ENCODE assay signal across 8 cellular contexts in the genomic region with DNA sequence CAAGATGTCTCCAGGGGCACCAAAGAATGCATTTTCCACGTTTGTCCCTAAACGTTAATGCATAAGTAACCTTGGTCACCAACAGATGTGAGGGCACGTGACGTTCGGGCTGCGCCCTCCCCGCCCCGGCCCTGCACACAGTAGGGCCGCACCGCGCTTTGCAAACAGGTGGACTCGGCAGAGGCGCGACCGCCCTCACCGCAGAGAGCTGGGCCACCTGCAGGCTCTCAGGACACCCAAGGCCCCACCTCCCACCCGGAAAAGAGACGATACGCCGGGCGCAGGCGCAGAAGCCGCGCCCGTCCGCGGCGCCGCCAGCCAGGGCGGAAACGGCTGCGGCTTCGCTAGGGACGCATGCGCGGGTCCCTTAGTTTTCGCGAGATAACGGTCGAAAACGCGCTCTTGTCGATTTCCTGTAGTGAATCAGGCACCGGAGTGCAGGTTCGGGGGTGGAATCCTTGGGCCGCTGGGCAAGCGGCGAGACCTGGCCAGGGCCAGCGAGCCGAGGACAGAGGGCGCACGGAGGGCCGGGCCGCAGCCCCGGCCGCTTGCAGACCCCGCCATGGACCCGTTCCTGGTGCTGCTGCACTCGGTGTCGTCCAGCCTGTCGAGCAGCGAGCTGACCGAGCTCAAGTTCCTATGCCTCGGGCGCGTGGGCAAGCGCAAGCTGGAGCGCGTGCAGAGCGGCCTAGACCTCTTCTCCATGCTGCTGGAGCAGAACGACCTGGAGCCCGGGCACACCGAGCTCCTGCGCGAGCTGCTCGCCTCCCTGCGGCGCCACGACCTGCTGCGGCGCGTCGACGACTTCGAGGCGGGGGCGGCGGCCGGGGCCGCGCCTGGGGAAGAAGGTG.
DNase-seq lines count a peak whose midpoint lies in the region; ATAC-seq and TF ChIP-seq lines count a peak whose summit lies in the region.

A gene with protein sequence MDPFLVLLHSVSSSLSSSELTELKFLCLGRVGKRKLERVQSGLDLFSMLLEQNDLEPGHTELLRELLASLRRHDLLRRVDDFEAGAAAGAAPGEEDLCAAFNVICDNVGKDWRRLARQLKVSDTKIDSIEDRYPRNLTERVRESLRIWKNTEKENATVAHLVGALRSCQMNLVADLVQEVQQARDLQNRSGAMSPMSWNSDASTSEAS (plus strand): TSS at position 399 of the 851 bp plus-strand sequence. CDS start 164 bp downstream, at position 563.

- peak; percentile 89 for TF ChIP-seq POLR2A in GM15510 (IDR thresholded peaks at IDR 0.05; ENCODE audit: borderline replicate concordance, extremely low read depth, insufficient read length)

- in situ Hi-C loops in astrocyte of the cerebellum (cut with HindIII; ENCODE audit: low sequenced_read_pairs), result no loop called here

- ATAC-seq in HG02852 (IDR thresholded peaks at IDR 0.05; ENCODE audit: unreplicated experiment) (peak; percentile 79), HG03571 (IDR thresholded peaks at IDR 0.05; ENCODE audit: unreplicated experiment) (no peak)

- TF ChIP-seq CTCF in astrocyte of the cerebellum (IDR thresholded peaks at IDR 0.05; ENCODE audit: low read depth, low read length, missing control alignments) (no peak), retinal pigment epithelial cell (conservative IDR thresholded peaks at IDR 0.05; ENCODE audit: low read depth, low read length) (no peak)

- H3K4me3 ChIP-seq in astrocyte of the cerebellum (ENCODE audit: low read depth, low read length) (peak within 1 kb of the TSS; percentile 98), retinal pigment epithelial cell (ENCODE audit: low read length) (peak within 1 kb of the TSS; percentile 81)

- DNase-seq in NCI-H1694 treated with DMSO at 0.1 percent for 48 hours (lab: John Stamatoyannopoulos, UW) (peak; percentile 77), T-helper 9 cell (peak; percentile 85), astrocyte of the cerebellum (ENCODE audit: low read depth) (peak; percentile 80), hippocampal formation (lab: John Stamatoyannopoulos, UW) (peak; percentile 76 to 83), retinal pigment epithelial cell (ENCODE audit: low read depth) (peak; percentile 56)
